ENCODE assay signal across 13 cellular contexts in genomic region chr2:36468463-36469266, GRCh38.
DNase-seq lines count a peak whose midpoint lies in the region; ATAC-seq and TF ChIP-seq lines count a peak whose summit lies in the region.
"Had no signal": no experiment of that assay in that cellular context is flagged by ENCODE, and none has a peak within 500 bp of the region (broad histone marks: within the 10 kb centered on the region; RNA-seq: fewer than 3 reads in every experiment).

No MANE protein-coding gene starts in this region.

- H3K14ac ChIP-seq in H9 (ENCODE audit: insufficient read depth, low read length): no peak overlapping the region

- H2AK5ac ChIP-seq in H9 (ENCODE audit: insufficient read length, low read length): no peak overlapping the region

- no peak overlapping the region for H4K91ac ChIP-seq in H9 (ENCODE audit: insufficient read length, low read depth, low read length)

- DNase-seq in H9: no peak
- peak; percentile 57 for DNase-seq in astrocyte of the hippocampus (ENCODE audit: low read depth, low spot score)
- DNase-seq in fibroblast of pulmonary artery (ENCODE audit: low read depth): peak; percentile 82
- DNase-seq in skeletal muscle cell (ENCODE audit: low read depth): peak; percentile 76
- DNase-seq in cerebellum (ENCODE audit: low spot score): no peak
- no peak for DNase-seq in AML-193 (lab: John Stamatoyannopoulos, UW)
- DNase-seq: activated CD4-positive, alpha-beta T cell treated with anti-CD3 and anti-CD28 coated beads for 4 hours; erythroblast; NCI-H1048; PC-3; stomach had no signal

- H3K4ac ChIP-seq in H9 (ENCODE audit: low read depth, low read length): no peak overlapping the region

- no peaks in the 10 kb centered on the region for H4K20me1 ChIP-seq in H9 (ENCODE audit: control insufficient read depth, insufficient read depth, insufficient read length)

- H3K27ac ChIP-seq in H9 (ENCODE audit: insufficient read length, low read depth, low read length): peak overlapping the region; percentile 59

- no peak overlapping the region for H4K5ac ChIP-seq in H9 (ENCODE audit: insufficient read length, low read depth, low read length)

- ATAC-seq in GM18873 (IDR thresholded peaks at IDR 0.05; ENCODE audit: low FRiP score, unreplicated experiment): no peak
- ATAC-seq in HG03196 (IDR thresholded peaks at IDR 0.05; ENCODE audit: unreplicated experiment): no peak
- ATAC-seq: PC-3 had no signal

- H3K36me3 Mint-ChIP-seq in H9 (ENCODE audit: insufficient read depth in 1 of 3, low read depth in 3 of 3): peaks cover 25 to 48% (median 47%) of the 10 kb centered on the region in 3 experiments

- no peak overlapping the region for H3T11ph ChIP-seq in H9 (ENCODE audit: low read length)

- H3K4me3 ChIP-seq in fibroblast of pulmonary artery (replicated peaks; ENCODE audit: low read depth, low read length) (no peak overlapping the region), skeletal muscle cell (ENCODE audit: low read depth, low read length) (no peak overlapping the region)
- H3K4me3 ChIP-seq: stomach had no signal

- H4K8ac ChIP-seq in H9 (replicated peaks; ENCODE audit: insufficient read length, low read depth, low read length): no peak overlapping the region

- no peak overlapping the region for H2BK15ac ChIP-seq in H9 (ENCODE audit: low read depth, low read length)

- H2BK120ac ChIP-seq in H9 (ENCODE audit: low read depth, low read length, poor library complexity, severe bottlenecking): no peak overlapping the region

- no CpG with 5 or more reads among the region's 10 CpGs for WGBS in H9 (ENCODE audit: extremely low coverage, insufficient read length, low lambda C conversion rate)

- H3K79me2 ChIP-seq in H9 (ENCODE audit: insufficient read depth, low read length): no peaks in the 10 kb centered on the region; the same call in 1 of the 2 replicates

- peaks cover 3% of the 10 kb centered on the region for H3K79me1 ChIP-seq in H9 (ENCODE audit: insufficient read depth, low read depth, low read length, poor library complexity, severe bottlenecking)

- peaks cover 0 to 4% of the 10 kb centered on the region in 2 experiments; a peak in 1 of 5 replicates for H3K9me3 Mint-ChIP-seq in H9

- H3K23ac ChIP-seq in H9 (ENCODE audit: insufficient read length, low read depth, low read length): no peak overlapping the region

- H3K27me3 Mint-ChIP-seq in H9 (ENCODE audit: low read depth): no peaks in the 10 kb centered on the region

- no peak overlapping the region for H3K9ac ChIP-seq in H9 (ENCODE audit: extremely low read depth, insufficient read length, low read length)

- H3K23me2 ChIP-seq in H9 (ENCODE audit: insufficient read length, low read depth, low read length, poor library complexity, severe bottlenecking): no peaks in the 10 kb centered on the region

- no peak overlapping the region for H3K4me2 ChIP-seq in H9 (ENCODE audit: insufficient read depth, insufficient read length, low read length)

- no peak overlapping the region; a peak in 1 of 7 replicates for H3K27ac Mint-ChIP-seq in H9

- peaks cover 4% of the 10 kb centered on the region; the same call in 1 of the 2 replicates for H3K4me1 ChIP-seq in H9 (ENCODE audit: insufficient read depth, low read length)

- no peak overlapping the region for H2AFZ ChIP-seq in H9 (ENCODE audit: low read length)

- H3K18ac ChIP-seq in H9 (ENCODE audit: insufficient read length, low read depth, low read length): no peak overlapping the region

- peaks cover 7% of the 10 kb centered on the region for H3K9me3 ChIP-seq in H9 (ENCODE audit: control insufficient read depth, low read depth, low read length)
- H3K9me3 ChIP-seq: stomach had no signal

- TF ChIP-seq CTCF in H9 (conservative IDR thresholded peaks at IDR 0.05) (no peak), fibroblast of pulmonary artery (IDR thresholded peaks at IDR 0.05; ENCODE audit: low read length, missing control alignments) (no peak)

- H2BK20ac ChIP-seq in H9 (ENCODE audit: low read depth, low read length, poor library complexity, severe bottlenecking): no peak overlapping the region

- no peak overlapping the region for H2BK5ac ChIP-seq in H9 (ENCODE audit: insufficient read length, low read length)

- no peaks in the 10 kb centered on the region for H3K27me3 ChIP-seq in H9 (ENCODE audit: insufficient read depth, low read length)
- H3K27me3 ChIP-seq: stomach had no signal

- H3K4me1 Mint-ChIP-seq in H9: peaks cover 17 to 20% of the 10 kb centered on the region in 2 experiments

- H3K4me3 Mint-ChIP-seq in H9: no peak overlapping the region

- H2BK12ac ChIP-seq in H9 (ENCODE audit: insufficient read length, low read depth, low read length): no peak overlapping the region

- no peak overlapping the region for H3K56ac ChIP-seq in H9 (ENCODE audit: insufficient read length, low read depth, low read length)

Comparison
In these comparisons a context has a peak if more than half of its experiments do, and no peak if none do; other contexts are left out.
1. DNase-seq: peak in astrocyte of the hippocampus (single experiment), fibroblast of pulmonary artery (single experiment) and skeletal muscle cell (single experiment); none in H9 (single experiment), cerebellum (single experiment) and AML-193 (0 of 2).